ENCODE assay signal across 20 cellular contexts in the genomic region with DNA sequence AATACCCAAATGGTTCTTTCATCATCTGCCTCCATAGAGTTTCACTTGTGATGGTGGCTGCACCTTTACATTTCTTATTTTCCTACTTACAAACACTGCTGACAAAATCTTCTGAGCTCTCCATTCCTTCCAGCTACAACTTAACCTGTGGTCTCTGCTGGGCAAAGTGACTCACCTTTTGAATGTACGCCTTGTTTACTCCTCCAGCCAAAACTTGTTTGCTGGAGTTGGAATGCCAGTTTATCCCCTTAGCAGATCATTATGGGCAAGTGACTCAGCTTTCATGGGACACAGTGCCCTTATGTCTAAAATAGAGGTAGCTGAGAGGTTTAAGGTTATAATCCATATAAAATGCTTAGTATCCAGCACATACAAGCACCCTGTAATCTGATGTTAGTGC.
A peak's percentile ranks its signal among the peaks of the same experiment; 100 is the strongest.
DNase-seq lines count a peak whose midpoint lies in the region; ATAC-seq, FAIRE-seq and TF ChIP-seq lines count a peak whose summit lies in the region.
"Had no signal": no experiment of that assay in that cellular context is flagged by ENCODE, and none has a peak within 500 bp of the region (broad histone marks: within the 10 kb centered on the region; RNA-seq: fewer than 3 reads in every experiment).

No MANE protein-coding gene starts in this region.

- CTCF ChIA-PET in HepG2 (lab: Yijun Ruan, JAX; ENCODE audit: low intra/inter-chr PET ratio, low total read pairs), result no interaction called here

- H4K20me1 ChIP-seq in HepG2 (ENCODE audit: insufficient read depth, low read length), result no peaks in the 10 kb centered on the region
- H4K20me1 ChIP-seq: BLaER1 treated with 17β-estradiol and CSF1 and Interleukin-3, amounts not matched to agents 10 nM and 100 nM had no signal

- no peaks in the 10 kb centered on the region for H3K79me2 ChIP-seq in HepG2 (ENCODE audit: insufficient read depth, low read length)

- intact Hi-C loops in HepG2 (cut with micrococcal nuclease; ENCODE audit: unreplicated experiment) (no loop called here), right lobe of liver (cut with DNase I) (no loop called here), heart left ventricle (cut with DNase I) (loop anchor here in 1 of 10 donors (10.0 kb wide), 1 partner anchor 63 kb away; no protein-coding TSS in a partner anchor)

- TF ChIP-seq POLR2A in HepG2 (IDR thresholded peaks at IDR 0.05; ENCODE audit: insufficient read depth in 1 of 2, low read depth in 2 of 2, low read length in 2 of 2), result no peak
- no peak for TF ChIP-seq POLR2A in right lobe of liver (IDR thresholded peaks at IDR 0.05)
- TF ChIP-seq POLR2A in GM12892 (IDR thresholded peaks at IDR 0.05; ENCODE audit: low read depth, low read length), result no peak
- no peak for TF ChIP-seq POLR2A in heart left ventricle (IDR thresholded peaks at IDR 0.05)

- FAIRE-seq in HepG2 (lab: Jason Lieb, UNC) (no peak), GM12892 (lab: Jason Lieb, UNC) (no peak), HTR-8/SVneo (lab: Jason Lieb, UNC) (no peak)
- FAIRE-seq: D721Med had no signal

- H3K27me3 ChIP-seq in HepG2 (ENCODE audit: control insufficient read depth in 1 of 2, insufficient read depth in 2 of 2, low read length in 2 of 2) (no peaks in the 10 kb centered on the region), right lobe of liver (no peaks in the 10 kb centered on the region), heart left ventricle (no peaks in the 10 kb centered on the region)
- H3K27me3 ChIP-seq: BLaER1 treated with 17β-estradiol and CSF1 and Interleukin-3, amounts not matched to agents 10 nM and 100 nM had no signal

- TF ChIP-seq CTCF in HepG2 (CRISPR knock-in tag; IDR thresholded peaks at IDR 0.05), result no peak
- TF ChIP-seq CTCF in right lobe of liver (IDR thresholded peaks at IDR 0.05), result no peak
- no peak for TF ChIP-seq CTCF in heart left ventricle (IDR thresholded peaks at IDR 0.05)

- H3K4me3 ChIP-seq in HepG2 (replicated peaks in 1 of 3; ENCODE audit: insufficient read depth in 1 of 3, low read depth in 2 of 3, low read length in 3 of 3) (no peak overlapping the region), right lobe of liver (no peak overlapping the region), heart left ventricle (no peak overlapping the region)
- H3K4me3 ChIP-seq: BLaER1 treated with 17β-estradiol and CSF1 and Interleukin-3, amounts not matched to agents 10 nM and 100 nM; PC-9 had no signal

- DNase-seq in HepG2 (ENCODE audit: low spot score), result no peak
- no peak for DNase-seq in right lobe of liver
- peak; percentile 1 for DNase-seq in M059J (ENCODE audit: low read depth)
- peak; percentile 15 for DNase-seq in fibroblast of peridontal ligament (ENCODE audit: extremely low read depth)
- no peak for DNase-seq in GM12892 (ENCODE audit: insufficient read length)
- no peak for DNase-seq in HTR-8/SVneo (ENCODE audit: insufficient read length, low spot score)
- DNase-seq in heart left ventricle, result no peak
- DNase-seq: CD8-positive, alpha-beta memory T cell; DMS79 treated with DMSO at 0.1 percent for 48 hours; GF-D8; NCI-H1436 treated with DMSO at 0.1 percent for 48 hours; NCI-H2081 treated with DMSO at 0.1 percent for 48 hours; NCI-H510A treated with DMSO at 0.1 percent for 48 hours; NCI-H82; PC-9; SW 1271 had no signal

- no peak overlapping the region for H3K4me2 ChIP-seq in HepG2 (ENCODE audit: low read depth, low read length)
- H3K4me2 ChIP-seq: BLaER1 treated with 17β-estradiol and CSF1 and Interleukin-3, amounts not matched to agents 10 nM and 100 nM; PC-9 had no signal

- BruUV-seq in HepG2 (replicated peaks; lab: Mats Ljungman, UMichigan), result no TSS peak

- WGBS in HepG2 (ENCODE audit: low lambda C conversion rate), result 67% methylated on average over 1 of the region's 1 CpG
- WGBS in right lobe of liver (ENCODE audit: insufficient coverage, low coverage, low lambda C conversion rate, missing lambda C conversion rate), result no CpG with 5 or more reads among the region's 1 CpG
- WGBS in heart left ventricle, 4 donors, result 94 to 100% methylated on average over 1 of the region's 1 CpG; no CpG with 5 or more reads in 2 of the 4 donors

- in situ Hi-C loops in HepG2 (cut with HindIII; ENCODE audit: extremely low pct_ligation_motif_present, low pct_unique_long_range_greater_than_20kb), result no loop called here

- TF ChIP-seq RAD21 in HepG2 (CRISPR knock-in tag; IDR thresholded peaks at IDR 0.05), result no peak

- no peak; the same call in 2 of the 3 replicates for ATAC-seq in HepG2
- ATAC-seq in right lobe of liver, result no peak
- no peak for ATAC-seq in HG03280 (IDR thresholded peaks at IDR 0.05; ENCODE audit: unreplicated experiment)
- ATAC-seq in heart left ventricle, result no peak

- H3K36me3 ChIP-seq in HepG2 (replicated peaks in 1 of 2; ENCODE audit: control insufficient read depth in 1 of 2, insufficient read depth in 2 of 2, low read length in 2 of 2) (no peaks in the 10 kb centered on the region), right lobe of liver (no peaks in the 10 kb centered on the region), heart left ventricle (no peaks in the 10 kb centered on the region)
- H3K36me3 ChIP-seq: BLaER1 treated with 17β-estradiol and CSF1 and Interleukin-3, amounts not matched to agents 10 nM and 100 nM had no signal

- POLR2A ChIA-PET in HepG2 (lab: Yijun Ruan, JAX), result no interaction called here

- no peak overlapping the region for H3K9ac ChIP-seq in HepG2 (ENCODE audit: insufficient read depth, low read depth, low read length)
- H3K9ac ChIP-seq: BLaER1 treated with 17β-estradiol and CSF1 and Interleukin-3, amounts not matched to agents 10 nM and 100 nM had no signal

- peaks cover 49% of the 10 kb centered on the region for H3K4me1 ChIP-seq in HepG2 (ENCODE audit: insufficient read depth, low read length)
- no peaks in the 10 kb centered on the region for H3K4me1 ChIP-seq in right lobe of liver
- H3K4me1 ChIP-seq in heart left ventricle, result no peaks in the 10 kb centered on the region
- H3K4me1 ChIP-seq: BLaER1 treated with 17β-estradiol and CSF1 and Interleukin-3, amounts not matched to agents 10 nM and 100 nM had no signal

- H2AFZ ChIP-seq in HepG2 (ENCODE audit: low read length), result no peak overlapping the region
- H2AFZ ChIP-seq: PC-9 had no signal

- no peak for TF ChIP-seq EP300 in HepG2 (IDR thresholded peaks at IDR 0.05; ENCODE audit: low read depth in 2 of 2, low read length in 2 of 2)
- TF ChIP-seq EP300 in HepG2 (CRISPR knock-in tag; IDR thresholded peaks at IDR 0.05; ENCODE audit: borderline replicate concordance), result no peak

- H3K27ac ChIP-seq in HepG2 (ENCODE audit: extremely low read length, insufficient read depth, low read length) (no peak overlapping the region), right lobe of liver (no peak overlapping the region), heart left ventricle (no peak overlapping the region)
- H3K27ac ChIP-seq: 22Rv1; BLaER1 treated with 17β-estradiol and CSF1 and Interleukin-3, amounts not matched to agents 10 nM and 100 nM; PC-9 had no signal

- H3K9me3 ChIP-seq in HepG2 (ENCODE audit: low read length) (no peaks in the 10 kb centered on the region), right lobe of liver (no peaks in the 10 kb centered on the region), heart left ventricle (no peaks in the 10 kb centered on the region)
- H3K9me3 ChIP-seq: BLaER1 treated with 17β-estradiol and CSF1 and Interleukin-3, amounts not matched to agents 10 nM and 100 nM had no signal

TF ChIP-seq in HepG2, 621 proteins besides CTCF, POLR2A, EP300 and RAD21:
- TF ChIP-seq ZNF225 (CRISPR knock-in tag; IDR thresholded peaks at IDR 0.05), result no peak
- TF ChIP-seq, protein P1, sequence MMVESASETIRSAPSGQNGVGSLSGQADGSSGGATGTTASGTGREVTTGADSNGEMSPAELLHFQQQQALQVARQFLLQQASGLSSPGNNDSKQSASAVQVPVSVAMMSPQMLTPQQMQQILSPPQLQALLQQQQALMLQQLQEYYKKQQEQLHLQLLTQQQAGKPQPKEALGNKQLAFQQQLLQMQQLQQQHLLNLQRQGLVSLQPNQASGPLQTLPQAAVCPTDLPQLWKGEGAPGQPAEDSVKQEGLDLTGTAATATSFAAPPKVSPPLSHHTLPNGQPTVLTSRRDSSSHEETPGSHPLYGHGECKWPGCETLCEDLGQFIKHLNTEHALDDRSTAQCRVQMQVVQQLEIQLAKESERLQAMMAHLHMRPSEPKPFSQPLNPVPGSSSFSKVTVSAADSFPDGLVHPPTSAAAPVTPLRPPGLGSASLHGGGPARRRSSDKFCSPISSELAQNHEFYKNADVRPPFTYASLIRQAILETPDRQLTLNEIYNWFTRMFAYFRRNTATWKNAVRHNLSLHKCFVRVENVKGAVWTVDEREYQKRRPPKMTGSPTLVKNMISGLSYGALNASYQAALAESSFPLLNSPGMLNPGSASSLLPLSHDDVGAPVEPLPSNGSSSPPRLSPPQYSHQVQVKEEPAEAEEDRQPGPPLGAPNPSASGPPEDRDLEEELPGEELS (CRISPR knock-in tag; IDR thresholded peaks at IDR 0.05), result 0 out of 2 replicates have a peak, but pooled peaks have one; percentile 16
- peak; percentile 67 for TF ChIP-seq FOSL2 (CRISPR knock-in tag; IDR thresholded peaks at IDR 0.05)
- no peak for TF ChIP-seq PRMT3 (CRISPR knock-in tag; IDR thresholded peaks at IDR 0.05; ENCODE audit: borderline replicate concordance, low read depth)
- TF ChIP-seq ETV6 (CRISPR knock-in tag; conservative IDR thresholded peaks at IDR 0.05), result no peak

Comparison
In these comparisons a context has a peak if more than half of its experiments do, and no peak if none do; other contexts are left out.
1. DNase-seq: peak in M059J (single experiment) and fibroblast of peridontal ligament (single experiment); none in HepG2 (single experiment), right lobe of liver (0 of 3), GM12892 (single experiment), HTR-8/SVneo (single experiment) and heart left ventricle (0 of 5).